11 cellular contexts compared by ENCODE assay signal in the genomic region with DNA sequence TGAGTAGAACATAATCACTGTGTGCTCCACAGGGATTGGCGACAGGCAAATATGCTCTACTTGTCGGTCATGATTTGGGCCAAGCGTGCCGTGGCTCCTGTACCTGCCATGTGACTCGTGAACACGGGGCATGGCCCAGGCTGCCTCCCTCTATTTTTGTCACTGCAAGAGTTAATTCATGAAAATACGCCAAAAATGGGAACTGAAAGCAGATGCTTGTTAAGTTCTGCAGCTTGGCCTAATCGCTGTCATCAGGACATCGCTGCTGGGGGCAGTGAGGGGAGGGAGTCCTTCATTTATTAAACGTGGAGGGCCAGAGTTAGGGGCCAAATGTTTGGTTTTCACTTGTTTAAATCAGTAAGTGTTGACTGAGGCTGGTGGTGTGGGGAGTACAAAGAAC.
DNase-seq lines count a peak whose midpoint lies in the region; ATAC-seq, FAIRE-seq and TF ChIP-seq lines count a peak whose summit lies in the region.
"Had no signal": no experiment of that assay in that cellular context is flagged by ENCODE, and none has a peak within 500 bp of the region (broad histone marks: within the 10 kb centered on the region; RNA-seq: fewer than 3 reads in every experiment).

No MANE protein-coding gene starts in this region.

- ATAC-seq in GM18909 (IDR thresholded peaks at IDR 0.05; ENCODE audit: poor library complexity, unreplicated experiment) (peak; percentile 54), GM21825 (IDR thresholded peaks at IDR 0.05; ENCODE audit: unreplicated experiment) (peak; percentile 50), psoas muscle (peak in 1 of 4 donors; percentile 29)
- no peak for ATAC-seq in stimulated activated naive CD8-positive, alpha-beta T cell treated with anti-CD3 and anti-CD28 coated beads, Interleukin-15, Interleukin-2, amounts not matched to agents 100 U/mL and 50 U/mL, for 24 hours

- peaks cover 0 to 4% (median 0%) of the 10 kb centered on the region in 3 donors for H3K9me3 Mint-ChIP-seq in IgD-negative memory B cell

- DNase-seq in psoas muscle (no peak), H54 (ENCODE audit: insufficient read length, low spot score) (no peak), OCI-M2 (lab: John Stamatoyannopoulos, UW; ENCODE audit: unreplicated experiment) (no peak), NCI-H128 (lab: John Stamatoyannopoulos, UW; ENCODE audit: unreplicated experiment) (no peak)
- DNase-seq in stimulated activated naive CD8-positive, alpha-beta T cell treated with anti-CD3 and anti-CD28 coated beads, Interleukin-15, Interleukin-2, amounts not matched to agents 100 U/mL and 50 U/mL, for 24 hours: no peak
- DNase-seq: left ventricle myocardium inferior, NCI-H524 treated with DMSO at 0.1 percent for 48 hours had no signal

- no peaks in the 10 kb centered on the region for H3K27me3 ChIP-seq in psoas muscle (ENCODE audit: insufficient read depth in 3 of 3, low read length in 2 of 3)

- peaks cover 81% of the 10 kb centered on the region for H3K4me1 ChIP-seq in psoas muscle

- WGBS in psoas muscle, 3 donors: 27 to 52% (median 34%) methylated on average over 10 of the region's 10 CpGs

- H3K27ac Mint-ChIP-seq in IgD-negative memory B cell: peak overlapping the region; percentile 72 to 94 (median 92)

- H3K27ac ChIP-seq in psoas muscle: peak overlapping the region; percentile 82
- H3K27ac ChIP-seq: left ventricle myocardium inferior had no signal

- FAIRE-seq in H54 (lab: Jason Lieb, UNC): no peak
- FAIRE-seq: endothelial cell of umbilical vein had no signal

- TF ChIP-seq POLR2A in H54 (IDR thresholded peaks at IDR 0.05; ENCODE audit: low read depth, low read length): no peak

- peaks cover 62 to 82% (median 64%) of the 10 kb centered on the region in 3 donors for H3K4me1 Mint-ChIP-seq in IgD-negative memory B cell

- H3K4me3 ChIP-seq in psoas muscle: peak overlapping the region; percentile 31
- H3K4me3 ChIP-seq: left ventricle myocardium inferior had no signal

- H3K9me3 ChIP-seq in psoas muscle: no peaks in the 10 kb centered on the region
- H3K9me3 ChIP-seq: left ventricle myocardium inferior had no signal

- H3K36me3 Mint-ChIP-seq in IgD-negative memory B cell: peaks cover 3% of the 10 kb centered on the region

- H3K27me3 Mint-ChIP-seq in IgD-negative memory B cell: peaks cover 2% of the 10 kb centered on the region

- TF ChIP-seq CTCF in psoas muscle (IDR thresholded peaks at IDR 0.05): no peak

- no peaks in the 10 kb centered on the region for H3K36me3 ChIP-seq in psoas muscle (ENCODE audit: insufficient read depth in 1 of 2, low read depth in 1 of 2)
- H3K36me3 ChIP-seq: left ventricle myocardium inferior had no signal

- H3K4me3 Mint-ChIP-seq in IgD-negative memory B cell: peak overlapping the region; percentile 58 to 92 (median 82)

- intact Hi-C loops in psoas muscle (cut with DNase I): no loop called here
